8 cellular contexts compared by ENCODE assay signal in the genomic region with DNA sequence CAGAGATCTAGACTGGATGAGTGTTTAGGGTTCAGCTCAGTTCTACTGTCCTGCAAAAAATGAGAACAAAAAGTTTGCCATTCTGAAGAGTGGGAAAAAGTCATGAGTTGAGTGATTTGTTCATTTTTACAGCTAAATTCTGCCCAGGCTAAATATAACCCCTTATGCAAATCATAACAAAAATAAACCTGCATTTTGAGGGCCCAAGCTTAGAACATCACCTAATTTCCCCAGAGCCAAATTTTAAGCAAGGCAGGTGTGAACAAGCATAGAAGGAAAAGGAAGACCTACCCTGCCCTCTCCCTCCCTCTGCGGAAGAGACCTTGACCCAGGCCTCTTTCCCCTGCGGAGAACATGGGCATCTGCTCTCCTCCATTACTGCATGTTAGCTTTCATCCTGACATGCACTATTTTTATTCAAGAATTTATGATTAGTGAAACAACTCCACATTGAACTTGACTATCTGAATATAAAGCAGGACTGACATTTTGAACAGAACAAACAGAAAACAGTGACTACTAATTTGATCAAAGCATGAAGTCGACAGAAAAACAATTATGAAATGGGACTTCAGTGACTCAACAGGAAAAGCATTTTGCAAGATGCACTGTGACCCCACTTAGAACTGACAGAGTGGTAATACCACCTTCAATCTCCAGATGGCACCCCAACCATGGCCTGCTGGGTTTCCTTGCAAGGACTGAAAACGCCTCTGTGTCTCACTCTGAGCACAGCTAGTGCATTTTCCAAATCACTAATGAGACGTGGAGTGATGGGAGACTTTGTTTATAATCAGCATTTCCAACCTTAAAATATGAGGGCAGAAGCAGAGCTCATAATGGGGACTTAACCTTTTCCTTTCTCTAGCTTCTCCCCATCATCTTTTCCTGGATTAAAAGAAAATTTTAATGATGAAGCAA. TPM values are rescaled to one million over a fixed set of nuclear protein-coding genes. Genes with fewer than 3 reads are reported as not detected.
DNase-seq lines count a peak whose midpoint lies in the region; ATAC-seq and TF ChIP-seq lines count a peak whose summit lies in the region.

No MANE protein-coding gene starts in this region.

- H3K4me3 ChIP-seq in adrenal gland = no peak overlapping the region
- H3K4me3 ChIP-seq in heart right ventricle = peak overlapping the region in 1 of 10 donors; percentile 14
- no peak overlapping the region for H3K4me3 ChIP-seq in uterus

- no peaks in the 10 kb centered on the region for H3K9me3 ChIP-seq in adrenal gland (replicated peaks in 1 of 3)
- H3K9me3 ChIP-seq in heart right ventricle = no peaks in the 10 kb centered on the region
- no peaks in the 10 kb centered on the region for H3K9me3 ChIP-seq in uterus

- 1 to 4% (median 2%) methylated on average over 5 of the region's 5 CpGs for WGBS in adrenal gland, 4 donors
- WGBS in heart right ventricle, 2 donors = 2 to 3% methylated on average over 5 of the region's 5 CpGs

- ATAC-seq in HG02623 (IDR thresholded peaks at IDR 0.05; ENCODE audit: unreplicated experiment) = peak; percentile 71
- peak; percentile 88 to 96 (median 92) for ATAC-seq in heart right ventricle

- H3K36me3 ChIP-seq in adrenal gland (replicated peaks in 1 of 2) = no peaks in the 10 kb centered on the region
- peaks cover 0 to 27% (median 3%) of the 10 kb centered on the region in 9 donors for H3K36me3 ChIP-seq in heart right ventricle
- no peaks in the 10 kb centered on the region for H3K36me3 ChIP-seq in uterus

- intact Hi-C loops in adrenal gland (cut with DNase I) = loop anchor here (5.0 kb wide), 1 partner anchor 138 kb away; no protein-coding TSS in a partner anchor
- intact Hi-C loops in heart right ventricle (cut with DNase I) = loop anchor here (1.0 to 10.0 kb wide), 18 partner anchors 66 to 430 kb away; partner anchors contain the start of genes ALKBH2 (in 4 of the 10), CORO1C (in 4 of the 10), SSH1 (in 3 of the 10) and UNG (in 3 of the 10)
- intact Hi-C loops in uterus (cut with DNase I; ENCODE audit: low total_unique reads) = loop anchor here (2.0 to 10.0 kb wide), 2 partner anchors 70 to 138 kb away; partner anchors contain the start of gene CORO1C

- H3K4me1 ChIP-seq in adrenal gland (replicated peaks in 1 of 2) = peaks cover 15 to 56% of the 10 kb centered on the region in 2 donors
- H3K4me1 ChIP-seq in heart right ventricle = peaks cover 7 to 71% (median 56%) of the 10 kb centered on the region in 9 donors
- peaks cover 18 to 20% of the 10 kb centered on the region in 2 donors for H3K4me1 ChIP-seq in uterus

- DNase-seq in NCI-H1105 (lab: John Stamatoyannopoulos, UW) (peak; percentile 63), SW480 (ENCODE audit: low spot score) (peak; percentile 81), adrenal gland (peak; percentile 88 to 98 (median 91)), heart right ventricle (peak; percentile 53 to 89), putamen (ENCODE audit: low spot score) (peak; percentile 90), uterus (peak; percentile 85 to 95)

- peak overlapping the region; percentile 64 to 89 (median 87) for H3K27ac ChIP-seq in adrenal gland
- H3K27ac ChIP-seq in heart right ventricle = peak overlapping the region; percentile 36 to 86 (median 78)
- H3K27ac ChIP-seq in uterus = peak overlapping the region; percentile 86 to 90

- peak; percentile 94 for TF ChIP-seq CTCF in GM12872 (IDR thresholded peaks at IDR 0.05; ENCODE audit: insufficient read depth, low read depth, low read length)
- peak; percentile 84 to 99 (median 98) for TF ChIP-seq CTCF in adrenal gland (IDR thresholded peaks at IDR 0.05)
- TF ChIP-seq CTCF in heart right ventricle (IDR thresholded peaks at IDR 0.05) = peak; percentile 79 to 99 (median 95)
- peak; percentile 87 to 98 (median 95) for TF ChIP-seq CTCF in uterus (IDR thresholded peaks at IDR 0.05)

- H3K27me3 ChIP-seq in adrenal gland = no peaks in the 10 kb centered on the region
- H3K27me3 ChIP-seq in heart right ventricle = no peaks in the 10 kb centered on the region
- no peaks in the 10 kb centered on the region for H3K27me3 ChIP-seq in uterus

- TF ChIP-seq POLR2A in adrenal gland (IDR thresholded peaks at IDR 0.05) = no peak
- TF ChIP-seq POLR2A in uterus (IDR thresholded peaks at IDR 0.05) = peak in 1 of 2 donors; percentile 6

RNA-seq across cellular contexts. Expression of gene SELPLG, which starts 30.9 kb away (rescaled TPM):
- 10 to 100 TPM in 7 of 8 donors, 1 to 10 TPM in 1; 9.4 to 46.1 (median 16.0) TPM for total RNA-seq in adrenal gland
- 1 to 10 TPM; 3.3 to 4.8 (median 3.8) TPM for polyA plus RNA-seq in adrenal gland
- 10 to 100 TPM in 1 of 10 donors, 1 to 10 TPM in 9; 1.5 to 17.6 (median 2.4) TPM for total RNA-seq in heart right ventricle
- 1 to 10 TPM in 1 of 2 donors, under 1 TPM in 1; 0.88 to 3.9 TPM for polyA plus RNA-seq in heart right ventricle
- total RNA-seq in uterus = 1 to 10 TPM; 1.5 to 6.5 (median 2.9) TPM
